Comparison of ENCODE assay signal across 1 cellular context in the genomic region with DNA sequence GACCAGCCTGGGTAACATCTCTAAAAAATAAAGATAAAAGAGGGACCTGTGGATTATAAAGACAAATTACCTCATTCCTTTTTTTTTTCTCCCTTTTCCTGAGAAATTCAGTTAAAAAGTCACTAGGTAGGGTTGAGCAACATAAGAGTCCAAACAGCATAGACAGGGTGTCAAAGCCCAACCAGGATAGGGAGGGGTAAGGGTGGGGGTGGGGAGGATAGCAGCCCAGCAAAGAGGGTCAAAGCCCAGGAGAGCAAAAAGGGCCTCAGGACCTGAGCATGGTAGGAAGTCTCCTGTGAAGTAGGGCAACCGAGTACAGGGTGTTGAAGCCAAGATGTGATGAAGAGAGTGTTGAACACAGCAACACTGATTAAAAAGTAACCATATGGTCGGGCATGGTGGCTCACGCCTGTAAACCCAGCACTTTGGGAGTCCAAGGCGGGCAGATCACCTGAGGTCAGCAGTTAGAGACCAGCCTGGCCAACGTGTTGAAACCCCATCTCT.
A peak's percentile ranks its signal among the peaks of the same experiment; 100 is the strongest.
TF ChIP-seq lines count a peak whose summit lies in the region.

No MANE protein-coding gene starts in this region.

TF ChIP-seq in HepG2, 621 proteins besides CTCF, POLR2A, EP300 and RAD21 (continued from another document and continues in another):
- TF ChIP-seq MED13 (CRISPR knock-in tag; IDR thresholded peaks at IDR 0.05) (no peak), RBFOX2 (IDR thresholded peaks at IDR 0.05; ENCODE audit: low read depth, low read length) (no peak), PHF20 (CRISPR knock-in tag; IDR thresholded peaks at IDR 0.05) (no peak), SATB2 (CRISPR knock-in tag; IDR thresholded peaks at IDR 0.05) (no peak), DMAP1 (CRISPR knock-in tag; IDR thresholded peaks at IDR 0.05) (peak; percentile 25; the same call in 1 of the 2 replicates), EEA1 (CRISPR knock-in tag; IDR thresholded peaks at IDR 0.05; ENCODE audit: borderline replicate concordance) (no peak), ZNF343 (CRISPR knock-in tag; IDR thresholded peaks at IDR 0.05) (no peak), ZNF510 (CRISPR knock-in tag; IDR thresholded peaks at IDR 0.05; ENCODE audit: low read depth) (no peak), SP140L (CRISPR knock-in tag; IDR thresholded peaks at IDR 0.05; ENCODE audit: borderline replicate concordance) (no peak), CHD4 (IDR thresholded peaks at IDR 0.05; ENCODE audit: borderline replicate concordance, low read length) (no peak), ZNF788 (CRISPR knock-in tag; IDR thresholded peaks at IDR 0.05; ENCODE audit: borderline replicate concordance) (no peak), ZNF326 (CRISPR knock-in tag; IDR thresholded peaks at IDR 0.05; ENCODE audit: borderline replicate concordance) (no peak), ZNF350 (CRISPR knock-in tag; IDR thresholded peaks at IDR 0.05; ENCODE audit: borderline replicate concordance, low read depth) (no peak), SP2 (CRISPR knock-in tag; IDR thresholded peaks at IDR 0.05) (no peak), MIER3 (CRISPR knock-in tag; IDR thresholded peaks at IDR 0.05; ENCODE audit: borderline replicate concordance) (no peak), NONO (IDR thresholded peaks at IDR 0.05) (no peak), NONO (CRISPR knock-in tag; conservative IDR thresholded peaks at IDR 0.05) (no peak), TBX2 (CRISPR knock-in tag; IDR thresholded peaks at IDR 0.05; ENCODE audit: borderline replicate concordance) (peak; percentile 73; the same call in 1 of the 2 replicates), BRD4 (CRISPR knock-in tag; IDR thresholded peaks at IDR 0.05) (0 out of 2 replicates have a peak, but pooled peaks have one; percentile 51), ZFP36L2 (CRISPR knock-in tag; IDR thresholded peaks at IDR 0.05) (no peak)
- TF ChIP-seq, protein P1, sequence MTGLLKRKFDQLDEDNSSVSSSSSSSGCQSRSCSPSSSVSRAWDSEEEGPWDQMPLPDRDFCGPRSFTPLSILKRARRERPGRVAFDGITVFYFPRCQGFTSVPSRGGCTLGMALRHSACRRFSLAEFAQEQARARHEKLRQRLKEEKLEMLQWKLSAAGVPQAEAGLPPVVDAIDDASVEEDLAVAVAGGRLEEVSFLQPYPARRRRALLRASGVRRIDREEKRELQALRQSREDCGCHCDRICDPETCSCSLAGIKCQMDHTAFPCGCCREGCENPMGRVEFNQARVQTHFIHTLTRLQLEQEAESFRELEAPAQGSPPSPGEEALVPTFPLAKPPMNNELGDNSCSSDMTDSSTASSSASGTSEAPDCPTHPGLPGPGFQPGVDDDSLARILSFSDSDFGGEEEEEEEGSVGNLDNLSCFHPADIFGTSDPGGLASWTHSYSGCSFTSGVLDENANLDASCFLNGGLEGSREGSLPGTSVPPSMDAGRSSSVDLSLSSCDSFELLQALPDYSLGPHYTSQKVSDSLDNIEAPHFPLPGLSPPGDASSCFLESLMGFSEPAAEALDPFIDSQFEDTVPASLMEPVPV (CRISPR knock-in tag; IDR thresholded peaks at IDR 0.05), result no peak
- TF ChIP-seq, protein P2, sequence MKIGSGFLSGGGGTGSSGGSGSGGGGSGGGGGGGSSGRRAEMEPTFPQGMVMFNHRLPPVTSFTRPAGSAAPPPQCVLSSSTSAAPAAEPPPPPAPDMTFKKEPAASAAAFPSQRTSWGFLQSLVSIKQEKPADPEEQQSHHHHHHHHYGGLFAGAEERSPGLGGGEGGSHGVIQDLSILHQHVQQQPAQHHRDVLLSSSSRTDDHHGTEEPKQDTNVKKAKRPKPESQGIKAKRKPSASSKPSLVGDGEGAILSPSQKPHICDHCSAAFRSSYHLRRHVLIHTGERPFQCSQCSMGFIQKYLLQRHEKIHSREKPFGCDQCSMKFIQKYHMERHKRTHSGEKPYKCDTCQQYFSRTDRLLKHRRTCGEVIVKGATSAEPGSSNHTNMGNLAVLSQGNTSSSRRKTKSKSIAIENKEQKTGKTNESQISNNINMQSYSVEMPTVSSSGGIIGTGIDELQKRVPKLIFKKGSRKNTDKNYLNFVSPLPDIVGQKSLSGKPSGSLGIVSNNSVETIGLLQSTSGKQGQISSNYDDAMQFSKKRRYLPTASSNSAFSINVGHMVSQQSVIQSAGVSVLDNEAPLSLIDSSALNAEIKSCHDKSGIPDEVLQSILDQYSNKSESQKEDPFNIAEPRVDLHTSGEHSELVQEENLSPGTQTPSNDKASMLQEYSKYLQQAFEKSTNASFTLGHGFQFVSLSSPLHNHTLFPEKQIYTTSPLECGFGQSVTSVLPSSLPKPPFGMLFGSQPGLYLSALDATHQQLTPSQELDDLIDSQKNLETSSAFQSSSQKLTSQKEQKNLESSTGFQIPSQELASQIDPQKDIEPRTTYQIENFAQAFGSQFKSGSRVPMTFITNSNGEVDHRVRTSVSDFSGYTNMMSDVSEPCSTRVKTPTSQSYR (CRISPR knock-in tag; IDR thresholded peaks at IDR 0.05; ENCODE audit: borderline replicate concordance), result peak; percentile 80
- TF ChIP-seq, protein P3, sequence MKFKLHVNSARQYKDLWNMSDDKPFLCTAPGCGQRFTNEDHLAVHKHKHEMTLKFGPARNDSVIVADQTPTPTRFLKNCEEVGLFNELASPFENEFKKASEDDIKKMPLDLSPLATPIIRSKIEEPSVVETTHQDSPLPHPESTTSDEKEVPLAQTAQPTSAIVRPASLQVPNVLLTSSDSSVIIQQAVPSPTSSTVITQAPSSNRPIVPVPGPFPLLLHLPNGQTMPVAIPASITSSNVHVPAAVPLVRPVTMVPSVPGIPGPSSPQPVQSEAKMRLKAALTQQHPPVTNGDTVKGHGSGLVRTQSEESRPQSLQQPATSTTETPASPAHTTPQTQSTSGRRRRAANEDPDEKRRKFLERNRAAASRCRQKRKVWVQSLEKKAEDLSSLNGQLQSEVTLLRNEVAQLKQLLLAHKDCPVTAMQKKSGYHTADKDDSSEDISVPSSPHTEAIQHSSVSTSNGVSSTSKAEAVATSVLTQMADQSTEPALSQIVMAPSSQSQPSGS (CRISPR knock-in tag; IDR thresholded peaks at IDR 0.05), result no peak
- TF ChIP-seq, protein P4, sequence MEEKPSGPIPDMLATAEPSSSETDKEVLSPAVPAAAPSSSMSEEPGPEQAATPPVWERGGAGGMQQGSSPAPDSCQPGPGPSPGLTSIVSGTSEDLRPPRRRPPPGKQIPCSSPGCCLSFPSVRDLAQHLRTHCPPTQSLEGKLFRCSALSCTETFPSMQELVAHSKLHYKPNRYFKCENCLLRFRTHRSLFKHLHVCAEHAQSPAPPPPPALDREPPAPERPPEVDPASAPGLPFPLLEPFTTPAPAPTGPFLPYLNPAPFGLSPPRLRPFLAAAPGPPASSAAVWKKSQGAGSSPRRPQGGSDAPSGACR (CRISPR knock-in tag; IDR thresholded peaks at IDR 0.05), result peak; percentile 67; the same call in 1 of the 2 replicates
- TF ChIP-seq, protein P5, sequence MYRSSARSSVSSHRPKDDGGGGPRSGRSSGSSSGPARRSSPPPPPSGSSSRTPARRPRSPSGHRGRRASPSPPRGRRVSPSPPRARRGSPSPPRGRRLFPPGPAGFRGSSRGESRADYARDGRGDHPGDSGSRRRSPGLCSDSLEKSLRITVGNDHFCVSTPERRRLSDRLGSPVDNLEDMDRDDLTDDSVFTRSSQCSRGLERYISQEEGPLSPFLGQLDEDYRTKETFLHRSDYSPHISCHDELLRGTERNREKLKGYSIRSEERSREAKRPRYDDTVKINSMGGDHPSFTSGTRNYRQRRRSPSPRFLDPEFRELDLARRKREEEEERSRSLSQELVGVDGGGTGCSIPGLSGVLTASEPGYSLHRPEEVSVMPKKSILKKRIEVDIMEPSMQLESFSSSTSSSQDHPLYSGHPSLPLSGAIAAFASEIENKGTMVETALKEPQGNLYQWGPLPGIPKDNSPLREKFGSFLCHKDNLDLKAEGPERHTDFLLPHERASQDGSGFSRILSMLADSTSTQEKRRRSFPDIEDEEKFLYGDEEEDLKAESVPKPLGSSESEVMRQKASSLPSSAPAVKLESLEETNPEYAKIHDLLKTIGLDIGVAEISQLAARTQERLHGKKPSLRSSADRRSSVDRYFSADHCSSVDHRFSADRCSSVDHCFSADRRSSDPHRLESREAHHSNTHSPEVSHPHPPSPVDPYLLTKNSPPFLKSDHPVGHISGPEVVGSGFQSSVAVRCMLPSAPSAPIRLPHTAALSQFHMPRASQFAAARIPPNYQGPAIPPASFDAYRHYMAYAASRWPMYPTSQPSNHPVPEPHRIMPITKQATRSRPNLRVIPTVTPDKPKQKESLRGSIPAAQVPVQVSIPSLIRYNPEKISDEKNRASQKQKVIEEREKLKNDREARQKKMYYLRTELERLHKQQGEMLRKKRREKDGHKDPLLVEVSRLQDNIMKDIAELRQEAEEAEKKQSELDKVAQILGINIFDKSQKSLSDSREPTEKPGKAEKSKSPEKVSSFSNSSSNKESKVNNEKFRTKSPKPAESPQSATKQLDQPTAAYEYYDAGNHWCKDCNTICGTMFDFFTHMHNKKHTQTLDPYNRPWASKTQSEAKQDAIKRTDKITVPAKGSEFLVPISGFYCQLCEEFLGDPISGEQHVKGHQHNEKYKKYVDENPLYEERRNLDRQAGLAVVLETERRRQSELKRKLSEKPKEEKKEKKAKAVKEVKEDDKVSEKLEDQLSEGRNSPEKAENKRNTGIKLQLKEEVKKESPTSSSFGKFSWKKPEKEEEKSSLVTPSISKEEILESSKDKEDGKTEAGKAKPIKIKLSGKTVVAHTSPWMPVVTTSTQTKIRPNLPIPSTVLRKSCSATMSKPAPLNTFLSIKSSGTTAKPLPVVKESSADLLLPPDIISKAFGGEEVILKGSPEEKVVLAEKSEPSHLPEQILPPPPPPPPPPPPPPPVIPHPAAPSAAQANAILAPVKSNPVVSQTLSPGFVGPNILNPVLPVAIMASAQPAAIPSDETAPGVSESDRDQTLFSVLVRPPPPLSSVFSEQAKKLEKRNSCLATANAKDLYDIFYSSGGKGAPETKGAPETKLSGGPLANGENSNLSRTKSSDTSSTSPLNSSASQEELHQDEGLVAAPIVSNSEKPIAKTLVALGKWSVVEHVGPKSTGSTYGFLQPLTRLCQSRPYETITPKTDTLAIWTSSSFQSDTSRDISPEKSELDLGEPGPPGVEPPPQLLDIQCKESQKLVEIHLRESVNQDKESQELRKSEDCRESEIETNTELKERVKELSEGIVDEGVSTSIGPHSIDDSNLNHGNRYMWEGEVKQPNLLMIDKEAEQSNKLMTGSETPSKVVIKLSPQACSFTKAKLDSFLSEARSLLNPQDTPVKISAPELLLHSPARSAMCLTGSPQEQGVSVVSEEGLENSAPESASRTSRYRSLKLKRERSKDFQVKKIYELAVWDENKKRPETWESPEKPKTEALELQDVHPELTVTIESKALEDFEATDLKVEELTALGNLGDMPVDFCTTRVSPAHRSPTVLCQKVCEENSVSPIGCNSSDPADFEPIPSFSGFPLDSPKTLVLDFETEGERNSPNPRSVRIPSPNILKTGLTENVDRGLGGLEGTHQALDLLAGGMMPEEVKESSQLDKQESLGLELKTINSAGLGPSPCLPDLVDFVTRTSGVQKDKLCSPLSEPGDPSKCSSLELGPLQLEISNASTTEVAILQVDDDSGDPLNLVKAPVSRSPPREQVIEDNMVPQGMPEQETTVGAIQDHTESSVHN (CRISPR knock-in tag; IDR thresholded peaks at IDR 0.05), result no peak
- TF ChIP-seq, protein P6, sequence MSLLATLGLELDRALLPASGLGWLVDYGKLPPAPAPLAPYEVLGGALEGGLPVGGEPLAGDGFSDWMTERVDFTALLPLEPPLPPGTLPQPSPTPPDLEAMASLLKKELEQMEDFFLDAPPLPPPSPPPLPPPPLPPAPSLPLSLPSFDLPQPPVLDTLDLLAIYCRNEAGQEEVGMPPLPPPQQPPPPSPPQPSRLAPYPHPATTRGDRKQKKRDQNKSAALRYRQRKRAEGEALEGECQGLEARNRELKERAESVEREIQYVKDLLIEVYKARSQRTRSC (CRISPR knock-in tag; IDR thresholded peaks at IDR 0.05; ENCODE audit: low read depth), result no peak
- TF ChIP-seq, protein P7, sequence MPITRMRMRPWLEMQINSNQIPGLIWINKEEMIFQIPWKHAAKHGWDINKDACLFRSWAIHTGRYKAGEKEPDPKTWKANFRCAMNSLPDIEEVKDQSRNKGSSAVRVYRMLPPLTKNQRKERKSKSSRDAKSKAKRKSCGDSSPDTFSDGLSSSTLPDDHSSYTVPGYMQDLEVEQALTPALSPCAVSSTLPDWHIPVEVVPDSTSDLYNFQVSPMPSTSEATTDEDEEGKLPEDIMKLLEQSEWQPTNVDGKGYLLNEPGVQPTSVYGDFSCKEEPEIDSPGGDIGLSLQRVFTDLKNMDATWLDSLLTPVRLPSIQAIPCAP (CRISPR knock-in tag; IDR thresholded peaks at IDR 0.05; ENCODE audit: low read depth), result no peak
- TF ChIP-seq, protein P8, sequence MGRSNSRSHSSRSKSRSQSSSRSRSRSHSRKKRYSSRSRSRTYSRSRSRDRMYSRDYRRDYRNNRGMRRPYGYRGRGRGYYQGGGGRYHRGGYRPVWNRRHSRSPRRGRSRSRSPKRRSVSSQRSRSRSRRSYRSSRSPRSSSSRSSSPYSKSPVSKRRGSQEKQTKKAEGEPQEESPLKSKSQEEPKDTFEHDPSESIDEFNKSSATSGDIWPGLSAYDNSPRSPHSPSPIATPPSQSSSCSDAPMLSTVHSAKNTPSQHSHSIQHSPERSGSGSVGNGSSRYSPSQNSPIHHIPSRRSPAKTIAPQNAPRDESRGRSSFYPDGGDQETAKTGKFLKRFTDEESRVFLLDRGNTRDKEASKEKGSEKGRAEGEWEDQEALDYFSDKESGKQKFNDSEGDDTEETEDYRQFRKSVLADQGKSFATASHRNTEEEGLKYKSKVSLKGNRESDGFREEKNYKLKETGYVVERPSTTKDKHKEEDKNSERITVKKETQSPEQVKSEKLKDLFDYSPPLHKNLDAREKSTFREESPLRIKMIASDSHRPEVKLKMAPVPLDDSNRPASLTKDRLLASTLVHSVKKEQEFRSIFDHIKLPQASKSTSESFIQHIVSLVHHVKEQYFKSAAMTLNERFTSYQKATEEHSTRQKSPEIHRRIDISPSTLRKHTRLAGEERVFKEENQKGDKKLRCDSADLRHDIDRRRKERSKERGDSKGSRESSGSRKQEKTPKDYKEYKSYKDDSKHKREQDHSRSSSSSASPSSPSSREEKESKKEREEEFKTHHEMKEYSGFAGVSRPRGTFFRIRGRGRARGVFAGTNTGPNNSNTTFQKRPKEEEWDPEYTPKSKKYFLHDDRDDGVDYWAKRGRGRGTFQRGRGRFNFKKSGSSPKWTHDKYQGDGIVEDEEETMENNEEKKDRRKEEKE (IDR thresholded peaks at IDR 0.05), result no peak
- TF ChIP-seq, protein P9, sequence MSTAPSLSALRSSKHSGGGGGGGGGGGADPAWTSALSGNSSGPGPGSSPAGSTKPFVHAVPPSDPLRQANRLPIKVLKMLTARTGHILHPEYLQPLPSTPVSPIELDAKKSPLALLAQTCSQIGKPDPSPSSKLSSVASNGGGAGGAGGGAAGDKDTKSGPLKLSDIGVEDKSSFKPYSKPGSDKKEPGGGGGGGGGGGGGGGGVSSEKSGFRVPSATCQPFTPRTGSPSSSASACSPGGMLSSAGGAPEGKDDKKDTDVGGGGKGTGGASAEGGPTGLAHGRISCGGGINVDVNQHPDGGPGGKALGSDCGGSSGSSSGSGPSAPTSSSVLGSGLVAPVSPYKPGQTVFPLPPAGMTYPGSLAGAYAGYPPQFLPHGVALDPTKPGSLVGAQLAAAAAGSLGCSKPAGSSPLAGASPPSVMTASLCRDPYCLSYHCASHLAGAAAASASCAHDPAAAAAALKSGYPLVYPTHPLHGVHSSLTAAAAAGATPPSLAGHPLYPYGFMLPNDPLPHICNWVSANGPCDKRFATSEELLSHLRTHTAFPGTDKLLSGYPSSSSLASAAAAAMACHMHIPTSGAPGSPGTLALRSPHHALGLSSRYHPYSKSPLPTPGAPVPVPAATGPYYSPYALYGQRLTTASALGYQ (CRISPR knock-in tag; IDR thresholded peaks at IDR 0.05), result no peak
- TF ChIP-seq, protein P10, sequence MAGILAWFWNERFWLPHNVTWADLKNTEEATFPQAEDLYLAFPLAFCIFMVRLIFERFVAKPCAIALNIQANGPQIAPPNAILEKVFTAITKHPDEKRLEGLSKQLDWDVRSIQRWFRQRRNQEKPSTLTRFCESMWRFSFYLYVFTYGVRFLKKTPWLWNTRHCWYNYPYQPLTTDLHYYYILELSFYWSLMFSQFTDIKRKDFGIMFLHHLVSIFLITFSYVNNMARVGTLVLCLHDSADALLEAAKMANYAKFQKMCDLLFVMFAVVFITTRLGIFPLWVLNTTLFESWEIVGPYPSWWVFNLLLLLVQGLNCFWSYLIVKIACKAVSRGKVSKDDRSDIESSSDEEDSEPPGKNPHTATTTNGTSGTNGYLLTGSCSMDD (CRISPR knock-in tag; IDR thresholded peaks at IDR 0.05), result no peak
